ENCODE assay signal across 1 cellular context in genomic region chr2:190696792-190697398, GRCh38.
A peak's percentile ranks its signal among the peaks of the same experiment; 100 is the strongest.
TF ChIP-seq lines count a peak whose summit lies in the region.

No MANE protein-coding gene starts in this region.

TF ChIP-seq in HepG2, 621 proteins besides CTCF, POLR2A, EP300 and RAD21 (continued from another document):
- TF ChIP-seq, protein P1, sequence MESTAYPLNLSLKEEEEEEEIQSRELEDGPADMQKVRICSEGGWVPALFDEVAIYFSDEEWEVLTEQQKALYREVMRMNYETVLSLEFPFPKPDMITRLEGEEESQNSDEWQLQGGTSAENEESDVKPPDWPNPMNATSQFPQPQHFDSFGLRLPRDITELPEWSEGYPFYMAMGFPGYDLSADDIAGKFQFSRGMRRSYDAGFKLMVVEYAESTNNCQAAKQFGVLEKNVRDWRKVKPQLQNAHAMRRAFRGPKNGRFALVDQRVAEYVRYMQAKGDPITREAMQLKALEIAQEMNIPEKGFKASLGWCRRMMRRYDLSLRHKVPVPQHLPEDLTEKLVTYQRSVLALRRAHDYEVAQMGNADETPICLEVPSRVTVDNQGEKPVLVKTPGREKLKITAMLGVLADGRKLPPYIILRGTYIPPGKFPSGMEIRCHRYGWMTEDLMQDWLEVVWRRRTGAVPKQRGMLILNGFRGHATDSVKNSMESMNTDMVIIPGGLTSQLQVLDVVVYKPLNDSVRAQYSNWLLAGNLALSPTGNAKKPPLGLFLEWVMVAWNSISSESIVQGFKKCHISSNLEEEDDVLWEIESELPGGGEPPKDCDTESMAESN (CRISPR knock-in tag; conservative IDR thresholded peaks at IDR 0.05): no peak
- TF ChIP-seq TP53 (CRISPR knock-in tag; conservative IDR thresholded peaks at IDR 0.05): no peak
- no peak for TF ChIP-seq FOXA1 (IDR thresholded peaks at IDR 0.05)
- peak; percentile 48; the same call in 1 of the 2 replicates for TF ChIP-seq FOXA1 (CRISPR knock-in tag; IDR thresholded peaks at IDR 0.05)
- no peak for TF ChIP-seq ZNF879 (CRISPR knock-in tag; IDR thresholded peaks at IDR 0.05)
- TF ChIP-seq ZNF556 (CRISPR knock-in tag; IDR thresholded peaks at IDR 0.05; ENCODE audit: borderline replicate concordance): peak; percentile 62; the same call in 1 of the 2 replicates
- TF ChIP-seq NR1H2 (CRISPR knock-in tag; IDR thresholded peaks at IDR 0.05; ENCODE audit: borderline replicate concordance, low read depth): no peak
- TF ChIP-seq HOXA7 (CRISPR knock-in tag; IDR thresholded peaks at IDR 0.05): no peak
- TF ChIP-seq, protein P2, sequence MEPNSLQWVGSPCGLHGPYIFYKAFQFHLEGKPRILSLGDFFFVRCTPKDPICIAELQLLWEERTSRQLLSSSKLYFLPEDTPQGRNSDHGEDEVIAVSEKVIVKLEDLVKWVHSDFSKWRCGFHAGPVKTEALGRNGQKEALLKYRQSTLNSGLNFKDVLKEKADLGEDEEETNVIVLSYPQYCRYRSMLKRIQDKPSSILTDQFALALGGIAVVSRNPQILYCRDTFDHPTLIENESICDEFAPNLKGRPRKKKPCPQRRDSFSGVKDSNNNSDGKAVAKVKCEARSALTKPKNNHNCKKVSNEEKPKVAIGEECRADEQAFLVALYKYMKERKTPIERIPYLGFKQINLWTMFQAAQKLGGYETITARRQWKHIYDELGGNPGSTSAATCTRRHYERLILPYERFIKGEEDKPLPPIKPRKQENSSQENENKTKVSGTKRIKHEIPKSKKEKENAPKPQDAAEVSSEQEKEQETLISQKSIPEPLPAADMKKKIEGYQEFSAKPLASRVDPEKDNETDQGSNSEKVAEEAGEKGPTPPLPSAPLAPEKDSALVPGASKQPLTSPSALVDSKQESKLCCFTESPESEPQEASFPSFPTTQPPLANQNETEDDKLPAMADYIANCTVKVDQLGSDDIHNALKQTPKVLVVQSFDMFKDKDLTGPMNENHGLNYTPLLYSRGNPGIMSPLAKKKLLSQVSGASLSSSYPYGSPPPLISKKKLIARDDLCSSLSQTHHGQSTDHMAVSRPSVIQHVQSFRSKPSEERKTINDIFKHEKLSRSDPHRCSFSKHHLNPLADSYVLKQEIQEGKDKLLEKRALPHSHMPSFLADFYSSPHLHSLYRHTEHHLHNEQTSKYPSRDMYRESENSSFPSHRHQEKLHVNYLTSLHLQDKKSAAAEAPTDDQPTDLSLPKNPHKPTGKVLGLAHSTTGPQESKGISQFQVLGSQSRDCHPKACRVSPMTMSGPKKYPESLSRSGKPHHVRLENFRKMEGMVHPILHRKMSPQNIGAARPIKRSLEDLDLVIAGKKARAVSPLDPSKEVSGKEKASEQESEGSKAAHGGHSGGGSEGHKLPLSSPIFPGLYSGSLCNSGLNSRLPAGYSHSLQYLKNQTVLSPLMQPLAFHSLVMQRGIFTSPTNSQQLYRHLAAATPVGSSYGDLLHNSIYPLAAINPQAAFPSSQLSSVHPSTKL (CRISPR knock-in tag; IDR thresholded peaks at IDR 0.05): peak; percentile 40; the same call in 1 of the 2 replicates
- TF ChIP-seq STAG1 (CRISPR knock-in tag; IDR thresholded peaks at IDR 0.05): no peak
- TF ChIP-seq ZSCAN21 (CRISPR knock-in tag; IDR thresholded peaks at IDR 0.05; ENCODE audit: borderline replicate concordance): no peak
- TF ChIP-seq FOXP1 (IDR thresholded peaks at IDR 0.05): no peak; the same call in 1 of the 2 replicates
- peak; percentile 32; the same call in 1 of the 2 replicates for TF ChIP-seq FOXP1 (CRISPR knock-in tag; IDR thresholded peaks at IDR 0.05)
- no peak for TF ChIP-seq ZBTB3 (CRISPR knock-in tag; IDR thresholded peaks at IDR 0.05; ENCODE audit: borderline replicate concordance, low read depth)
- peak; percentile 25; the same call in 1 of the 2 replicates for TF ChIP-seq GATAD2A (CRISPR knock-in tag; IDR thresholded peaks at IDR 0.05)
- TF ChIP-seq MED1 (CRISPR knock-in tag; IDR thresholded peaks at IDR 0.05): 0 out of 2 replicates have a peak, but pooled peaks have one; percentile 22
- no peak for TF ChIP-seq MXD3 (CRISPR knock-in tag; IDR thresholded peaks at IDR 0.05)
- TF ChIP-seq SKI (IDR thresholded peaks at IDR 0.05; ENCODE audit: partially characterized antibody): peak; percentile 95
- TF ChIP-seq, protein P3, sequence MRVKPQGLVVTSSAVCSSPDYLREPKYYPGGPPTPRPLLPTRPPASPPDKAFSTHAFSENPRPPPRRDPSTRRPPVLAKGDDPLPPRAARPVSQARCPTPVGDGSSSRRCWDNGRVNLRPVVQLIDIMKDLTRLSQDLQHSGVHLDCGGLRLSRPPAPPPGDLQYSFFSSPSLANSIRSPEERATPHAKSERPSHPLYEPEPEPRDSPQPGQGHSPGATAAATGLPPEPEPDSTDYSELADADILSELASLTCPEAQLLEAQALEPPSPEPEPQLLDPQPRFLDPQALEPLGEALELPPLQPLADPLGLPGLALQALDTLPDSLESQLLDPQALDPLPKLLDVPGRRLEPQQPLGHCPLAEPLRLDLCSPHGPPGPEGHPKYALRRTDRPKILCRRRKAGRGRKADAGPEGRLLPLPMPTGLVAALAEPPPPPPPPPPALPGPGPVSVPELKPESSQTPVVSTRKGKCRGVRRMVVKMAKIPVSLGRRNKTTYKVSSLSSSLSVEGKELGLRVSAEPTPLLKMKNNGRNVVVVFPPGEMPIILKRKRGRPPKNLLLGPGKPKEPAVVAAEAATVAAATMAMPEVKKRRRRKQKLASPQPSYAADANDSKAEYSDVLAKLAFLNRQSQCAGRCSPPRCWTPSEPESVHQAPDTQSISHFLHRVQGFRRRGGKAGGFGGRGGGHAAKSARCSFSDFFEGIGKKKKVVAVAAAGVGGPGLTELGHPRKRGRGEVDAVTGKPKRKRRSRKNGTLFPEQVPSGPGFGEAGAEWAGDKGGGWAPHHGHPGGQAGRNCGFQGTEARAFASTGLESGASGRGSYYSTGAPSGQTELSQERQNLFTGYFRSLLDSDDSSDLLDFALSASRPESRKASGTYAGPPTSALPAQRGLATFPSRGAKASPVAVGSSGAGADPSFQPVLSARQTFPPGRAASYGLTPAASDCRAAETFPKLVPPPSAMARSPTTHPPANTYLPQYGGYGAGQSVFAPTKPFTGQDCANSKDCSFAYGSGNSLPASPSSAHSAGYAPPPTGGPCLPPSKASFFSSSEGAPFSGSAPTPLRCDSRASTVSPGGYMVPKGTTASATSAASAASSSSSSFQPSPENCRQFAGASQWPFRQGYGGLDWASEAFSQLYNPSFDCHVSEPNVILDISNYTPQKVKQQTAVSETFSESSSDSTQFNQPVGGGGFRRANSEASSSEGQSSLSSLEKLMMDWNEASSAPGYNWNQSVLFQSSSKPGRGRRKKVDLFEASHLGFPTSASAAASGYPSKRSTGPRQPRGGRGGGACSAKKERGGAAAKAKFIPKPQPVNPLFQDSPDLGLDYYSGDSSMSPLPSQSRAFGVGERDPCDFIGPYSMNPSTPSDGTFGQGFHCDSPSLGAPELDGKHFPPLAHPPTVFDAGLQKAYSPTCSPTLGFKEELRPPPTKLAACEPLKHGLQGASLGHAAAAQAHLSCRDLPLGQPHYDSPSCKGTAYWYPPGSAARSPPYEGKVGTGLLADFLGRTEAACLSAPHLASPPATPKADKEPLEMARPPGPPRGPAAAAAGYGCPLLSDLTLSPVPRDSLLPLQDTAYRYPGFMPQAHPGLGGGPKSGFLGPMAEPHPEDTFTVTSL (CRISPR knock-in tag; IDR thresholded peaks at IDR 0.05; ENCODE audit: borderline replicate concordance): peak; percentile 76; the same call in 1 of the 2 replicates
- TF ChIP-seq RXRB (CRISPR knock-in tag; IDR thresholded peaks at IDR 0.05; ENCODE audit: borderline replicate concordance): peak; percentile 56; the same call in 1 of the 2 replicates
- peak; percentile 13; the same call in 1 of the 2 replicates for TF ChIP-seq TCF7 (IDR thresholded peaks at IDR 0.05; ENCODE audit: low read depth)
- TF ChIP-seq, protein P4, sequence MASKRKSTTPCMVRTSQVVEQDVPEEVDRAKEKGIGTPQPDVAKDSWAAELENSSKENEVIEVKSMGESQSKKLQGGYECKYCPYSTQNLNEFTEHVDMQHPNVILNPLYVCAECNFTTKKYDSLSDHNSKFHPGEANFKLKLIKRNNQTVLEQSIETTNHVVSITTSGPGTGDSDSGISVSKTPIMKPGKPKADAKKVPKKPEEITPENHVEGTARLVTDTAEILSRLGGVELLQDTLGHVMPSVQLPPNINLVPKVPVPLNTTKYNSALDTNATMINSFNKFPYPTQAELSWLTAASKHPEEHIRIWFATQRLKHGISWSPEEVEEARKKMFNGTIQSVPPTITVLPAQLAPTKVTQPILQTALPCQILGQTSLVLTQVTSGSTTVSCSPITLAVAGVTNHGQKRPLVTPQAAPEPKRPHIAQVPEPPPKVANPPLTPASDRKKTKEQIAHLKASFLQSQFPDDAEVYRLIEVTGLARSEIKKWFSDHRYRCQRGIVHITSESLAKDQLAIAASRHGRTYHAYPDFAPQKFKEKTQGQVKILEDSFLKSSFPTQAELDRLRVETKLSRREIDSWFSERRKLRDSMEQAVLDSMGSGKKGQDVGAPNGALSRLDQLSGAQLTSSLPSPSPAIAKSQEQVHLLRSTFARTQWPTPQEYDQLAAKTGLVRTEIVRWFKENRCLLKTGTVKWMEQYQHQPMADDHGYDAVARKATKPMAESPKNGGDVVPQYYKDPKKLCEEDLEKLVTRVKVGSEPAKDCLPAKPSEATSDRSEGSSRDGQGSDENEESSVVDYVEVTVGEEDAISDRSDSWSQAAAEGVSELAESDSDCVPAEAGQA (IDR thresholded peaks at IDR 0.05; ENCODE audit: low read depth): no peak
- TF ChIP-seq, protein P4 (CRISPR knock-in tag; IDR thresholded peaks at IDR 0.05; ENCODE audit: borderline replicate concordance): no peak
- no peak for TF ChIP-seq ZNF737 (CRISPR knock-in tag; IDR thresholded peaks at IDR 0.05; ENCODE audit: borderline replicate concordance)
- TF ChIP-seq E2F1 (CRISPR knock-in tag; IDR thresholded peaks at IDR 0.05): no peak
- TF ChIP-seq ZFP82 (CRISPR knock-in tag; IDR thresholded peaks at IDR 0.05; ENCODE audit: borderline replicate concordance): no peak
- TF ChIP-seq ZMYM3 (CRISPR knock-in tag; IDR thresholded peaks at IDR 0.05): peak; percentile 56; the same call in 1 of the 2 replicates
- TF ChIP-seq, protein P5, sequence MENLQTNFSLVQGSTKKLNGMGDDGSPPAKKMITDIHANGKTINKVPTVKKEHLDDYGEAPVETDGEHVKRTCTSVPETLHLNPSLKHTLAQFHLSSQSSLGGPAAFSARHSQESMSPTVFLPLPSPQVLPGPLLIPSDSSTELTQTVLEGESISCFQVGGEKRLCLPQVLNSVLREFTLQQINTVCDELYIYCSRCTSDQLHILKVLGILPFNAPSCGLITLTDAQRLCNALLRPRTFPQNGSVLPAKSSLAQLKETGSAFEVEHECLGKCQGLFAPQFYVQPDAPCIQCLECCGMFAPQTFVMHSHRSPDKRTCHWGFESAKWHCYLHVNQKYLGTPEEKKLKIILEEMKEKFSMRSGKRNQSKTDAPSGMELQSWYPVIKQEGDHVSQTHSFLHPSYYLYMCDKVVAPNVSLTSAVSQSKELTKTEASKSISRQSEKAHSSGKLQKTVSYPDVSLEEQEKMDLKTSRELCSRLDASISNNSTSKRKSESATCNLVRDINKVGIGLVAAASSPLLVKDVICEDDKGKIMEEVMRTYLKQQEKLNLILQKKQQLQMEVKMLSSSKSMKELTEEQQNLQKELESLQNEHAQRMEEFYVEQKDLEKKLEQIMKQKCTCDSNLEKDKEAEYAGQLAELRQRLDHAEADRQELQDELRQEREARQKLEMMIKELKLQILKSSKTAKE (CRISPR knock-in tag; IDR thresholded peaks at IDR 0.05; ENCODE audit: borderline replicate concordance): no peak
- TF ChIP-seq ZNF598 (CRISPR knock-in tag; IDR thresholded peaks at IDR 0.05; ENCODE audit: borderline replicate concordance): no peak
- TF ChIP-seq POGZ (CRISPR knock-in tag; IDR thresholded peaks at IDR 0.05): 0 out of 2 replicates have a peak, but pooled peaks have one; percentile 44
- TF ChIP-seq NFIC (IDR thresholded peaks at IDR 0.05; ENCODE audit: low read length): 0 out of 2 replicates have a peak, but pooled peaks have one; percentile 49
- TF ChIP-seq ZNF629 (CRISPR knock-in tag; conservative IDR thresholded peaks at IDR 0.05): peak; percentile 78
